Comparison of ENCODE assay signal across 8 cellular contexts in genomic region chr16:75566889-75567255, GRCh38. TPM values are rescaled to one million over a fixed set of nuclear protein-coding genes. Genes with fewer than 3 reads are reported as not detected.
DNase-seq lines count a peak whose midpoint lies in the region; ATAC-seq and TF ChIP-seq lines count a peak whose summit lies in the region.

No MANE protein-coding gene starts in this region.

- in situ Hi-C loops in transverse colon (cut with MboI; ENCODE audit: low pct_ligation_motif_present in 1 of 4, low pct_unique_long_range_greater_than_20kb in 1 of 4, low sequenced_read_pairs in 3 of 4) (no loop called here), GM13977 (cut with MboI; ENCODE audit: low pct_unique_long_range_greater_than_20kb, low sequenced_read_pairs, unreplicated experiment) (no loop called here)

- peaks cover 25% of the 10 kb centered on the region for H3K79me2 ChIP-seq in PC-9 (ENCODE audit: low read depth)

- peaks cover 17% of the 10 kb centered on the region; the same call in 1 of the 2 replicates for H3K4me1 ChIP-seq in PC-9 (replicated peaks; ENCODE audit: insufficient read depth)
- peaks cover 5 to 13% of the 10 kb centered on the region in 2 donors for H3K4me1 ChIP-seq in lung (ENCODE audit: control insufficient read depth in 2 of 2, insufficient read depth in 2 of 2, low read length in 2 of 2)
- H3K4me1 ChIP-seq in transverse colon: peaks cover 12 to 55% (median 23%) of the 10 kb centered on the region in 4 donors

- no peak for DNase-seq in AG09309 (ENCODE audit: low read depth)
- DNase-seq in PC-9: no peak
- peak; percentile 28 for DNase-seq in central memory CD4-positive, alpha-beta T cell
- DNase-seq in lung (ENCODE audit: low spot score): no peak
- DNase-seq in transverse colon: peak; percentile 14
- no peak for DNase-seq in NCI-H187 treated with DMSO at 0.1 percent for 48 hours (lab: John Stamatoyannopoulos, UW)
- no peak for DNase-seq in GM13977 (ENCODE audit: low spot score)

- H3K9me2 ChIP-seq in PC-9 (ENCODE audit: insufficient read depth): no peaks in the 10 kb centered on the region

- TF ChIP-seq CTCF in AG09309 (IDR thresholded peaks at IDR 0.05; ENCODE audit: control insufficient read depth, insufficient read depth, low read depth, low read length, missing control alignments) (no peak), PC-9 (conservative IDR thresholded peaks at IDR 0.05) (no peak), lung (IDR thresholded peaks at IDR 0.05; ENCODE audit: control extremely low read depth, extremely low read depth) (no peak), transverse colon (IDR thresholded peaks at IDR 0.05) (no peak), GM13977 (IDR thresholded peaks at IDR 0.05; ENCODE audit: extremely low read depth, insufficient read depth, missing control alignments) (no peak)

- H3K27me3 ChIP-seq in PC-9 (ENCODE audit: insufficient read depth, low read depth): no peaks in the 10 kb centered on the region
- no peaks in the 10 kb centered on the region for H3K27me3 ChIP-seq in lung (ENCODE audit: control insufficient read depth, insufficient read depth)
- no peaks in the 10 kb centered on the region for H3K27me3 ChIP-seq in transverse colon

- H3K4me3 ChIP-seq in AG09309 (ENCODE audit: control insufficient read depth, low read depth, low read length): peak overlapping the region; percentile 86
- peak overlapping the region; percentile 94 for H3K4me3 ChIP-seq in PC-9
- peak overlapping the region; percentile 93 for H3K4me3 ChIP-seq in lung
- peak overlapping the region; percentile 81 to 92 (median 84) for H3K4me3 ChIP-seq in transverse colon

- H3F3A ChIP-seq in PC-9 (ENCODE audit: insufficient read depth, low read depth): peaks cover 13% of the 10 kb centered on the region; the same call in 1 of the 2 replicates

- TF ChIP-seq POLR2A in transverse colon (IDR thresholded peaks at IDR 0.05): no peak

- H4K20me1 ChIP-seq in PC-9 (ENCODE audit: insufficient read depth): peaks cover 9% of the 10 kb centered on the region; the same call in 1 of the 2 replicates

- peaks cover 28% of the 10 kb centered on the region for H3K36me3 ChIP-seq in PC-9 (ENCODE audit: low read depth)
- peaks cover 0 to 19% of the 10 kb centered on the region in 2 donors for H3K36me3 ChIP-seq in lung (ENCODE audit: control insufficient read depth in 2 of 2, insufficient read depth in 2 of 2, low read length in 2 of 2)
- peaks cover 0 to 27% (median 12%) of the 10 kb centered on the region in 4 donors for H3K36me3 ChIP-seq in transverse colon

- H3K27ac ChIP-seq in PC-9: no peak overlapping the region
- peak overlapping the region; percentile 88 to 89 for H3K27ac ChIP-seq in lung (ENCODE audit: low read depth in 1 of 2, low read length in 1 of 2)
- peak overlapping the region; percentile 78 to 87 (median 85) for H3K27ac ChIP-seq in transverse colon

- WGBS in lung, 2 donors: 3 to 8% methylated on average over 17 of the region's 17 CpGs
- WGBS in transverse colon (ENCODE audit: low coverage in 1 of 2), 2 donors: 1% methylated on average over 17 of the region's 17 CpGs; no CpG with 5 or more reads in 1 of the 2 donors

- ATAC-seq in GM21526 (IDR thresholded peaks at IDR 0.05; ENCODE audit: low FRiP score, unreplicated experiment) (peak; percentile 5), lung (ENCODE audit: insufficient read depth, low FRiP score) (no peak)

- H3K9me3 ChIP-seq in PC-9 (ENCODE audit: insufficient read depth, low read depth) (no peaks in the 10 kb centered on the region), lung (ENCODE audit: control insufficient read depth in 2 of 2, insufficient read depth in 1 of 2, low read length in 1 of 2) (no peaks in the 10 kb centered on the region), transverse colon (no peaks in the 10 kb centered on the region)

- intact Hi-C loops in PC-9 (cut with micrococcal nuclease; ENCODE audit: unreplicated experiment): loop anchor here (1.0 to 2.0 kb wide), 3 partner anchors 50 to 96 kb away; partner anchors contain the start of gene ADAT1
- intact Hi-C loops in transverse colon (cut with DNase I; ENCODE audit: low total_unique reads): loop anchor here (2.0 kb wide), 1 partner anchor 56 kb away; the partner anchor contains the start of gene ADAT1

- CTCF ChIA-PET in PC-9 (lab: Charles Lee): no interaction called here

- peak overlapping the region; percentile 90 for H2AFZ ChIP-seq in PC-9

- H3K4me2 ChIP-seq in PC-9: peak overlapping the region; percentile 99

- POLR2A ChIA-PET in PC-9 (lab: Charles Lee; ENCODE audit: unreplicated experiment): interaction anchor here (0.5 kb wide), 1 partner anchor 84 kb away, joined by 3 read pairs; no protein-coding TSS in a partner anchor

- no TSS peak for BruUV-seq in PC-9 (replicated peaks; lab: Mats Ljungman, UMichigan)

- no peak for TF ChIP-seq EP300 in transverse colon (IDR thresholded peaks at IDR 0.05; ENCODE audit: low read depth)

RNA-seq across cellular contexts. Expression of gene GABARAPL2, which starts 0.7 kb away (rescaled TPM):
- total RNA-seq in PC-9 (2021) (86.1 and 103 TPM in 2 replicates), lung (100 to 1,000 TPM in 1 of 2 donors, 10 to 100 TPM in 1; 72.9 to 129 TPM), transverse colon (100 to 1,000 TPM in 1 of 4 donors, 10 to 100 TPM in 3; 40.0 to 128 (median 81.3) TPM)
- 100 to 1,000 TPM in 1 of 2 donors, 10 to 100 TPM in 1; 79.6 to 180 TPM for polyA plus RNA-seq in lung

RNA-seq across cellular contexts. Expression of gene TMEM231, which starts 10.8 kb away (rescaled TPM):
- total RNA-seq in PC-9 (2021) (17.7 and 18.8 TPM in 2 replicates), lung (10 to 100 TPM; 49.8 to 88.5 TPM), transverse colon (10 to 100 TPM in 1 of 4 donors, 1 to 10 TPM in 3; 1.5 to 12.5 (median 5.3) TPM)
- polyA plus RNA-seq in lung: 10 to 100 TPM in 1 of 2 donors, 1 to 10 TPM in 1; 9.3 to 20.6 TPM

RNA-seq across cellular contexts. Expression of gene CHST5, which starts 31.0 kb away (rescaled TPM):
- 0.25 and 1.3 TPM in 2 replicates for total RNA-seq in PC-9 (2021)
- total RNA-seq in lung: 1 to 10 TPM in 1 of 2 donors, not detected in 1; 1.3 TPM
- polyA plus RNA-seq in lung: under 1 TPM; 0.09 to 0.24 TPM
- 10 to 100 TPM; 17.6 to 52.0 (median 33.8) TPM for total RNA-seq in transverse colon

RNA-seq across cellular contexts. Expression of gene ADAT1, which starts 56.2 kb away (rescaled TPM):
- total RNA-seq in PC-9 (2021) (57.9 and 66.4 TPM in 2 replicates), lung (10 to 100 TPM; 51.8 to 52.6 TPM), transverse colon (10 to 100 TPM; 14.1 to 94.3 (median 49.1) TPM)
- 10 to 100 TPM; 14.2 to 26.8 TPM for polyA plus RNA-seq in lung

Comparison
In these comparisons a context has a peak if more than half of its experiments do, and no peak if none do; other contexts are left out.
1. DNase-seq: peak in central memory CD4-positive, alpha-beta T cell (single experiment) and transverse colon (single experiment); none in AG09309 (single experiment), PC-9 (0 of 2), lung (single experiment), NCI-H187 treated with DMSO at 0.1 percent for 48 hours (single experiment) and GM13977 (single experiment).
2. Peak in every context shown above with its lines, with median percentiles within 50 percentile points of each other: H3K4me3 ChIP-seq.